In the genomic region with DNA sequence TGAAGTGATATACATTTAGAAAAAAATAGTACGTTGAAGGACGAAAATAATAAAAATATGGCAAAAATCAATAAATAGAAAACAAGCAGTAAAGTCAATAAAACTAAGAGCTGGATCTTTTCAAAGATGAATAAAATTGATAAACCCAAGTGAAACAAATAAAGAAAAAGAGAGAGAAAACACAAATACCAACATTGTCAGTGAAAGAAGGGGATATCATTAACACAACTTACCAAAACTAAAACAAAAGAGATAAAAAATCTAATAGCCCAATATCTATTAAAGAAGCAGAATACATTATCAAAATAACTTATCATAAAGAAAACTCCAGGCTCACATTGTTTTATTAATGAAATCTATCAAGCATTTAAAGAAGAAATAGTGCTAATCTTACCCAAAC, we compare ENCODE assay signal across 5 cellular contexts.
"Had no signal": no experiment of that assay in that cellular context is flagged by ENCODE, and none has a peak within 500 bp of the region (broad histone marks: within the 10 kb centered on the region; RNA-seq: fewer than 3 reads in every experiment).

No MANE protein-coding gene starts in this region.

- H3K27ac ChIP-seq: HL-60 had no signal

- DNase-seq: IMR-90, KBM-7 had no signal

- ATAC-seq: HepG2 had no signal

- FAIRE-seq: HepG2, HTR-8/SVneo had no signal
